Comparison of ENCODE assay signal across 20 cellular contexts in the genomic region with DNA sequence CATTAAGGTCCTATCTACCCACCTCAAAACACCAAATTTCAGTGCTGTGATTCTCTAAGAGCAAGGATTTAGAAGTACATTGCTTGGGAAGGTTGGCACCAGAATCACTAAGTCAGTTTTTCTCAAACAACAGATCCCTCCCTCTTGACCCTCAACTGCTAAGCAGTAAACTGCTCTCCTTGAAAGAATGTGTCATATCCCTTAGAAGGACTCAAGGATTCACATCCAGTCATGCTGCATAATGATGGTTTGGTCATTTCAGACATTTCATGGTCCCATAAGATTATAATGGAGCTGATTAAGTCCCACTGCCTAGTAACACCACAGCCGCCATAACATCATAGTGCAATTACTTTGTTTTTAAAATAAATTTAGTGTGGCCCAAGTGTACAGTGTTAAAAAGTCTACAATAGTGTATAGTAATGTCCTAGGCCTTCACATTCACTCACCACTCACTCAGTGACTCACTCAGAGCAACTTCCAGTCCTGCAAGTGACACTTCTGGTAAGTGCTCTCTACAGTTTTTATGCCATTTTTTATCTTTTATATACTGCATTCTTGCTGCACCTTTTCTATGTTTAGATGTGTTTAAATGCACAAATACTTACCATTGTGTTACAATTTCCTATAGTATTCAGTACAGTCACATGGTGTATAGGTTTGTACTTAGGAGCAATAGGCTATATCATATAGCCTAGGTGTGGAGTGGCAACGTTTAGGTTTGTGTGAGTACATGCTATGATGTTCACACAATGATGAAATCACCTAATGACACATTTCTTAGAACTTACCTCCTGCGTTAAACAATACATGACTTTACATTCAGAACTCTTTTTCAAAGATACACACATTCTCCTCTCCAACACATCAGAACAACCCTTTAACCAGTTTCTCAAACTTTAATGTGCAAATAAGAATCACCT. TPM values are rescaled to one million over a fixed set of nuclear protein-coding genes. Genes with fewer than 3 reads are reported as not detected.
A peak's percentile ranks its signal among the peaks of the same experiment; 100 is the strongest.
DNase-seq lines count a peak whose midpoint lies in the region; ATAC-seq, FAIRE-seq and TF ChIP-seq lines count a peak whose summit lies in the region.
"Had no signal": no experiment of that assay in that cellular context is flagged by ENCODE, and none has a peak within 500 bp of the region (broad histone marks: within the 10 kb centered on the region; RNA-seq: fewer than 3 reads in every experiment).

No MANE protein-coding gene starts in this region.

- H3K9ac ChIP-seq in HUES6 (ENCODE audit: low read length) = peak overlapping the region; percentile 60
- H3K9ac ChIP-seq: BLaER1 treated with 17β-estradiol and CSF1 and Interleukin-3, amounts not matched to agents 10 nM and 100 nM had no signal

- peaks cover 1% of the 10 kb centered on the region for H3K4me1 Mint-ChIP-seq in T-helper 1 cell treated with Interleukin-12 subunit alpha and Interleukin-12 subunit beta and Interleukin-4 antibody, amounts not matched to agents 30 μg/mL and 1 μg/mL, for 36 hours (ENCODE audit: low read depth)

- TF ChIP-seq POLR2A in adrenal gland (IDR thresholded peaks at IDR 0.05) (no peak), erythroblast (IDR thresholded peaks at IDR 0.05; ENCODE audit: low read length) (no peak)

- peaks cover 49% of the 10 kb centered on the region for H3K36me3 ChIP-seq in HUES6 (ENCODE audit: control insufficient read depth, insufficient read depth, low read length)
- H3K36me3 ChIP-seq in adrenal gland (replicated peaks in 1 of 2) = peaks cover 0 to 55% of the 10 kb centered on the region in 2 donors
- H3K36me3 ChIP-seq: BLaER1 treated with 17β-estradiol and CSF1 and Interleukin-3, amounts not matched to agents 10 nM and 100 nM had no signal

- peak overlapping the region; percentile 88; the same call in 1 of the 2 replicates for H3K27ac ChIP-seq in HUES6 (ENCODE audit: low read depth, low read length)
- H3K27ac ChIP-seq in adrenal gland = peak overlapping the region in 3 of 5 donors; percentile 13 to 53 (median 47)
- H3K27ac ChIP-seq: 22Rv1; BLaER1 treated with 17β-estradiol and CSF1 and Interleukin-3, amounts not matched to agents 10 nM and 100 nM; RWPE1 had no signal

- H3K4me3 ChIP-seq in HUES6 (ENCODE audit: low read depth, low read length) = peak overlapping the region; percentile 5; the same call in 1 of the 2 replicates
- no peak overlapping the region for H3K4me3 ChIP-seq in adrenal gland
- H3K4me3 ChIP-seq: BLaER1 treated with 17β-estradiol and CSF1 and Interleukin-3, amounts not matched to agents 10 nM and 100 nM; HAP-1 had no signal

- intact Hi-C loops in adrenal gland (cut with DNase I) = no loop called here

- H3K27me3 Mint-ChIP-seq in T-helper 1 cell treated with Interleukin-12 subunit alpha and Interleukin-12 subunit beta and Interleukin-4 antibody, amounts not matched to agents 30 μg/mL and 1 μg/mL, for 36 hours (ENCODE audit: low read depth) = no peaks in the 10 kb centered on the region

- DNase-seq in T-helper 1 cell (no peak), adrenal gland (peak in 3 of 7 donors; percentile 22 to 35 (median 34)), kidney tubule cell (ENCODE audit: low spot score) (peak; percentile 33), D721Med (ENCODE audit: insufficient read length, low spot score) (no peak), erythroblast (lab: John Stamatoyannopoulos, UW) (no peak)
- DNase-seq: DMS153, MV-4-11, NCI-H146, NCI-H2081 treated with DMSO at 0.1 percent for 48 hours, NCI-H2227 treated with DMSO at 0.1 percent for 48 hours, NCI-H526 had no signal

- no peak for ATAC-seq in HG03439 (IDR thresholded peaks at IDR 0.05; ENCODE audit: unreplicated experiment)

- H3K27me3 ChIP-seq in HUES6 (ENCODE audit: control insufficient read depth, insufficient read depth, low read length) = no peaks in the 10 kb centered on the region
- no peaks in the 10 kb centered on the region for H3K27me3 ChIP-seq in adrenal gland
- H3K27me3 ChIP-seq: BLaER1 treated with 17β-estradiol and CSF1 and Interleukin-3, amounts not matched to agents 10 nM and 100 nM had no signal

- 63 to 72% (median 70%) methylated on average over 3 of the region's 3 CpGs for WGBS in adrenal gland, 4 donors

- H3K9me3 ChIP-seq in HUES6 (ENCODE audit: control insufficient read depth, insufficient read depth, low read depth, low read length) (peaks cover 5% of the 10 kb centered on the region; the same call in 1 of the 2 replicates), adrenal gland (replicated peaks in 1 of 3) (no peaks in the 10 kb centered on the region)
- H3K9me3 ChIP-seq: HAP-1 had no signal

- no peaks in the 10 kb centered on the region for H3K9me3 Mint-ChIP-seq in T-helper 1 cell treated with Interleukin-12 subunit alpha and Interleukin-12 subunit beta and Interleukin-4 antibody, amounts not matched to agents 30 μg/mL and 1 μg/mL, for 36 hours

- H3K4me3 Mint-ChIP-seq in T-helper 1 cell treated with Interleukin-12 subunit alpha and Interleukin-12 subunit beta and Interleukin-4 antibody, amounts not matched to agents 30 μg/mL and 1 μg/mL, for 36 hours = no peak overlapping the region

- H3K4me1 ChIP-seq in HUES6 (ENCODE audit: control insufficient read depth, insufficient read depth, low read length) (peaks cover 38% of the 10 kb centered on the region), adrenal gland (replicated peaks in 1 of 2) (peaks cover 3 to 4% of the 10 kb centered on the region in 2 donors)
- H3K4me1 ChIP-seq: BLaER1 treated with 17β-estradiol and CSF1 and Interleukin-3, amounts not matched to agents 10 nM and 100 nM had no signal

- peak overlapping the region; percentile 8 for H3K27ac Mint-ChIP-seq in T-helper 1 cell treated with Interleukin-12 subunit alpha and Interleukin-12 subunit beta and Interleukin-4 antibody, amounts not matched to agents 30 μg/mL and 1 μg/mL, for 36 hours

- peaks cover 32% of the 10 kb centered on the region for H3K36me3 Mint-ChIP-seq in T-helper 1 cell treated with Interleukin-12 subunit alpha and Interleukin-12 subunit beta and Interleukin-4 antibody, amounts not matched to agents 30 μg/mL and 1 μg/mL, for 36 hours (ENCODE audit: low read depth)

- no peak for TF ChIP-seq CTCF in adrenal gland (IDR thresholded peaks at IDR 0.05)
- no peak for TF ChIP-seq CTCF in D721Med (IDR thresholded peaks at IDR 0.05; ENCODE audit: insufficient read depth, missing control alignments)

- no peak for FAIRE-seq in D721Med (lab: Jason Lieb, UNC)
- FAIRE-seq: GM18507 had no signal

RNA-seq across cellular contexts. Expression of a gene that starts 15.7 kb away (rescaled TPM):
- total RNA-seq in adrenal gland = 1 to 10 TPM in 6 of 8 donors, under 1 TPM in 2; 0.18 to 3.7 (median 1.7) TPM
- 1 to 10 TPM in 1 of 3 donors, under 1 TPM in 2; 0.37 to 2.5 (median 0.40) TPM for polyA plus RNA-seq in adrenal gland
- total RNA-seq: OCI-LY7 had no signal

RNA-seq across cellular contexts. Expression of a gene that starts 32.9 kb away (rescaled TPM):
- total RNA-seq in adrenal gland = 100 to 1,000 TPM in 2 of 8 donors, 10 to 100 TPM in 6; 56.0 to 140 (median 92.0) TPM
- 100 to 1,000 TPM in 1 of 3 donors, 10 to 100 TPM in 2; 29.2 to 314 (median 31.6) TPM for polyA plus RNA-seq in adrenal gland
- total RNA-seq: OCI-LY7 had no signal
